In genomic region chr12:573226-573625, GRCh38 we compare ENCODE assay signal across 16 cellular contexts.
DNase-seq lines count a peak whose midpoint lies in the region; ATAC-seq, FAIRE-seq and TF ChIP-seq lines count a peak whose summit lies in the region.
"Had no signal": no experiment of that assay in that cellular context is flagged by ENCODE, and none has a peak within 500 bp of the region (broad histone marks: within the 10 kb centered on the region; RNA-seq: fewer than 3 reads in every experiment).

No MANE protein-coding gene starts in this region.

- in situ Hi-C loops in gastrocnemius medialis (cut with MboI; ENCODE audit: low sequenced_read_pairs in 4 of 4): loop anchor here (5.0 to 25.0 kb wide), 8 partner anchors 72 to 1039 kb away; partner anchors contain the start of gene FBXL14 (in 3 of the 4)

- H3K27me3 Mint-ChIP-seq in Caco-2 (ENCODE audit: insufficient read depth, unreplicated experiment): no peaks in the 10 kb centered on the region
- peaks cover 5% of the 10 kb centered on the region for H3K27me3 Mint-ChIP-seq in astrocyte (ENCODE audit: low read depth, unreplicated experiment)

- no peak overlapping the region for H3K9ac ChIP-seq in astrocyte (ENCODE audit: low read length)

- H3K4me3 Mint-ChIP-seq in Caco-2 (ENCODE audit: unreplicated experiment): no peak overlapping the region
- H3K4me3 Mint-ChIP-seq in astrocyte (ENCODE audit: unreplicated experiment): peak overlapping the region; percentile 45
- H3K4me3 Mint-ChIP-seq: CD14-positive monocyte had no signal

- no peaks in the 10 kb centered on the region for H3K9me3 ChIP-seq in Caco-2
- H3K9me3 ChIP-seq in astrocyte (ENCODE audit: insufficient read depth, low read depth, low read length): no peaks in the 10 kb centered on the region
- no peaks in the 10 kb centered on the region for H3K9me3 ChIP-seq in gastrocnemius medialis
- no peaks in the 10 kb centered on the region for H3K9me3 ChIP-seq in BE2C

- H3K4me1 ChIP-seq in Caco-2 (peaks cover 56% of the 10 kb centered on the region), astrocyte (ENCODE audit: insufficient read depth, low read length) (peaks cover 25% of the 10 kb centered on the region), gastrocnemius medialis (peaks cover 32 to 38% of the 10 kb centered on the region in 2 donors), BE2C (peaks cover 27% of the 10 kb centered on the region)

- H3K27ac ChIP-seq in astrocyte (ENCODE audit: low read depth, low read length) (no peak overlapping the region), gastrocnemius medialis (peak overlapping the region; percentile 86 to 95 (median 92))

- peak overlapping the region; percentile 60 for H3K27ac Mint-ChIP-seq in activated naive CD4-positive, alpha-beta T cell treated with anti-CD3 and anti-CD28 coated beads, Interleukin-2, amount 50 U/mL, for 72 hours
- H3K27ac Mint-ChIP-seq in Caco-2 (ENCODE audit: unreplicated experiment) (peak overlapping the region; percentile 13), astrocyte (ENCODE audit: unreplicated experiment) (no peak overlapping the region)

- H2AFZ ChIP-seq in astrocyte (ENCODE audit: low read depth, low read length): no peak overlapping the region

- H3K4me1 Mint-ChIP-seq in Caco-2 (ENCODE audit: low read depth, unreplicated experiment) (peaks cover 33% of the 10 kb centered on the region), astrocyte (ENCODE audit: low read depth, unreplicated experiment) (peaks cover 20% of the 10 kb centered on the region)

- H3K36me3 ChIP-seq in Caco-2 (ENCODE audit: control insufficient read depth, insufficient read depth, low read length) (no peaks in the 10 kb centered on the region), astrocyte (ENCODE audit: insufficient read depth, low read length) (no peaks in the 10 kb centered on the region), gastrocnemius medialis (no peaks in the 10 kb centered on the region), BE2C (no peaks in the 10 kb centered on the region)

- ATAC-seq in activated naive CD4-positive, alpha-beta T cell treated with anti-CD3 and anti-CD28 coated beads, Interleukin-2, amount 50 U/mL, for 72 hours: no peak
- no peak for ATAC-seq in gastrocnemius medialis
- ATAC-seq: PC-3 had no signal

- TF ChIP-seq POLR2A in gastrocnemius medialis (IDR thresholded peaks at IDR 0.05): no peak

- no peaks in the 10 kb centered on the region for H3K9me3 Mint-ChIP-seq in activated naive CD4-positive, alpha-beta T cell treated with anti-CD3 and anti-CD28 coated beads, Interleukin-2, amount 50 U/mL, for 72 hours
- H3K9me3 Mint-ChIP-seq in Caco-2 (ENCODE audit: unreplicated experiment) (no peaks in the 10 kb centered on the region), astrocyte (ENCODE audit: unreplicated experiment) (peaks cover 8% of the 10 kb centered on the region)

- H4K20me1 ChIP-seq in astrocyte (ENCODE audit: insufficient read depth, low read length): no peaks in the 10 kb centered on the region

- FAIRE-seq in astrocyte (lab: Jason Lieb, UNC): no peak
- FAIRE-seq: H1 had no signal

- no TSS peak for BruUV-seq in Caco-2 (replicated peaks; lab: Mats Ljungman, UMichigan)

- DNase-seq in activated naive CD4-positive, alpha-beta T cell treated with anti-CD3 and anti-CD28 coated beads, Interleukin-2, amount 50 U/mL, for 72 hours (ENCODE audit: low spot score in 2 of 2): no peak
- DNase-seq in activated naive CD4-positive, alpha-beta T cell (lab: John Stamatoyannopoulos, UW): no peak
- DNase-seq in Caco-2 (peak in 1 of 2 experiments; percentile 28), astrocyte (ENCODE audit: low read depth) (no peak), gastrocnemius medialis (peak in 1 of 2 donors; percentile 6), BE2C (no peak), COLO829 (ENCODE audit: low spot score) (no peak)
- DNase-seq: Calu3, KBM-7, NCI-H1436 treated with DMSO at 0.1 percent for 48 hours, NCI-H2029 treated with DMSO at 0.1 percent for 48 hours, NCI-H510A treated with DMSO at 0.1 percent for 48 hours, NCI-H82, PC-3 had no signal

- peaks cover 0 to 15% of the 10 kb centered on the region in 2 donors for H3K36me3 Mint-ChIP-seq in activated naive CD4-positive, alpha-beta T cell treated with anti-CD3 and anti-CD28 coated beads, Interleukin-2, amount 50 U/mL, for 72 hours
- H3K36me3 Mint-ChIP-seq in Caco-2 (ENCODE audit: insufficient read depth, unreplicated experiment): peaks cover 24% of the 10 kb centered on the region
- H3K36me3 Mint-ChIP-seq in astrocyte (ENCODE audit: low read depth, unreplicated experiment): no peaks in the 10 kb centered on the region

- no peaks in the 10 kb centered on the region for H3K79me2 ChIP-seq in astrocyte (ENCODE audit: insufficient read depth, low read length)

- intact Hi-C loops in Caco-2 (cut with micrococcal nuclease; ENCODE audit: unreplicated experiment) (loop anchor here (10.0 kb wide), 1 partner anchor 522 kb away; no protein-coding TSS in a partner anchor), gastrocnemius medialis (cut with DNase I; ENCODE audit: low total_unique reads) (loop anchor here (5.0 kb wide), 1 partner anchor 1034 kb away; no protein-coding TSS in a partner anchor)

- TF ChIP-seq CTCF in Caco-2 (IDR thresholded peaks at IDR 0.05; ENCODE audit: insufficient read depth in 1 of 2, low read depth in 1 of 2, low read length in 1 of 2, severe bottlenecking in 1 of 2, unreplicated experiment in 1 of 2): no peak
- no peak for TF ChIP-seq CTCF in astrocyte (IDR thresholded peaks at IDR 0.05; ENCODE audit: insufficient read depth, low read depth, low read length)
- TF ChIP-seq CTCF in gastrocnemius medialis (IDR thresholded peaks at IDR 0.05 in 4 of 5, conservative IDR thresholded peaks at IDR 0.05 in 1 of 5): no peak
- no peak for TF ChIP-seq CTCF in BE2C (IDR thresholded peaks at IDR 0.05; ENCODE audit: low read depth, low read length)

- no peak overlapping the region for H3K4me2 ChIP-seq in astrocyte (ENCODE audit: low read length)

- CTCF ChIA-PET in Caco-2 (lab: Charles Lee): no interaction called here

- no peaks in the 10 kb centered on the region for H3K27me3 ChIP-seq in Caco-2 (replicated peaks; ENCODE audit: control insufficient read depth, insufficient read depth, low read length)
- no peaks in the 10 kb centered on the region for H3K27me3 ChIP-seq in astrocyte (ENCODE audit: insufficient read depth, low read length)
- no peaks in the 10 kb centered on the region for H3K27me3 ChIP-seq in gastrocnemius medialis
- H3K27me3 ChIP-seq in BE2C: no peaks in the 10 kb centered on the region

- POLR2A ChIA-PET in Caco-2 (lab: Charles Lee): no interaction called here

- H3K4me3 ChIP-seq in Caco-2 (ENCODE audit: low read depth, low read length): no peak overlapping the region
- no peak overlapping the region for H3K4me3 ChIP-seq in astrocyte (ENCODE audit: insufficient read depth, low read depth, low read length)
- H3K4me3 ChIP-seq in gastrocnemius medialis: no peak overlapping the region
- H3K4me3 ChIP-seq in BE2C (ENCODE audit: low read depth, low read length): no peak overlapping the region
